ENCODE assay signal across 35 cellular contexts in the genomic region with DNA sequence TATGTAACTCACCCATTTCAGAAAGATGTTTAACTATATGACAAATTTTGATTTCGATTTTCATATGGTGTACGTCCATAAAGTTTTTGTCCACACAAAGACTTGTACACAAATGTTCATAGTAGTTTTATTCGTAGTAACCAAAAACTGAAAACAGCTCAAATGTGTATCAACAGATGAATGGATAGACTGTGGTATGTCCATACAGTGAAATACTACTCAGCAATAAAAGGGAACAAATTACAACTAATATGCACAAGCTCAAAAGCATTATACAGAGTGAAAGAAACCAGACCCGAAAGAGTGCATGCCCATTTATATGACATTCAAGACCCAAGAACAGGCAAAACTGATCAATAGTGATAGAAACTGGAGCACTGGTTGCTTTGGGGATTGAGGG.
"Had no signal": no experiment of that assay in that cellular context is flagged by ENCODE, and none has a peak within 500 bp of the region (broad histone marks: within the 10 kb centered on the region; RNA-seq: fewer than 3 reads in every experiment).

No MANE protein-coding gene starts in this region.

- H3K4me1 ChIP-seq: adrenal gland, body of pancreas, breast epithelium had no signal

- ATAC-seq: activated CD8-positive, alpha-beta memory T cell treated with anti-CD3 and anti-CD28 coated beads, Interleukin-2, amount 10 ng/mL, durations not matched to agents 7 days and 5 days; activated CD8-positive, alpha-beta T cell treated with anti-CD3 and anti-CD28 coated beads, Interleukin-2, amount 10 ng/mL, durations not matched to agents 7 days and 5 days; activated naive CD4-positive, alpha-beta T cell treated with anti-CD3 and anti-CD28 coated beads, Interleukin-2, amount 50 U/mL, for 72 hours; body of pancreas had no signal

- FAIRE-seq: TTC549 had no signal

- H3K9me3 Mint-ChIP-seq: activated CD4-positive, alpha-beta T cell treated with anti-CD3 and anti-CD28 coated beads, Interleukin-2, amount 10 ng/mL, durations not matched to agents 24 days and 14 days; T-helper 1 cell treated with Interleukin-12 subunit alpha and Interleukin-12 subunit beta and Interleukin-4 antibody, amounts not matched to agents 30 μg/mL and 1 μg/mL, for 36 hours; T-helper 2 cell treated with Interferon-gamma antibody and Interleukin-4, amounts not matched to agents 5 μg/mL and 100 μg/mL, for 36 hours had no signal

- H3K27ac Mint-ChIP-seq: activated B cell treated with CpG ODN at 0.5 μM for 24 hours; activated CD4-positive, alpha-beta memory T cell treated with anti-CD3 and anti-CD28 coated beads for 36 hours; activated CD4-positive, alpha-beta T cell treated with anti-CD3 and anti-CD28 coated beads, Interleukin-2, amount 10 ng/mL, durations not matched to agents 24 days and 14 days; activated CD8-positive, alpha-beta memory T cell treated with anti-CD3 and anti-CD28 coated beads, Interleukin-2, amount 10 ng/mL, durations not matched to agents 7 days and 5 days; activated CD8-positive, alpha-beta T cell treated with anti-CD3 and anti-CD28 coated beads, Interleukin-2, amount 10 ng/mL, durations not matched to agents 7 days and 5 days; activated naive CD4-positive, alpha-beta T cell treated with anti-CD3 and anti-CD28 coated beads for 36 hours; activated naive CD4-positive, alpha-beta T cell treated with anti-CD3 and anti-CD28 coated beads, Interleukin-2, amount 50 U/mL, for 72 hours; activated naive CD8-positive, alpha-beta T cell treated with anti-CD3 and anti-CD28 coated beads for 36 hours; activated T-cell treated with anti-CD3 and anti-CD28 coated beads, Interleukin-2, amount 50 U/mL, for 24 hours; activated T-helper 2 cell treated with anti-CD3 and anti-CD28 coated beads, Interferon-gamma antibody, Interleukin-2, Interleukin-4, amounts not matched to agents 10 μg/mL and 5 μg/mL and 100 μg/mL, durations not matched to agents 14 hours and 24 hours and 36 hours; T-helper 1 cell treated with Interleukin-12 subunit alpha and Interleukin-12 subunit beta and Interleukin-4 antibody, amounts not matched to agents 30 μg/mL and 1 μg/mL, for 36 hours; T-helper 2 cell treated with Interferon-gamma antibody and Interleukin-4, amounts not matched to agents 5 μg/mL and 100 μg/mL, for 36 hours had no signal

- H3K4me3 Mint-ChIP-seq: activated B cell treated with CpG ODN at 0.5 μM for 24 hours; activated CD4-positive, alpha-beta memory T cell treated with anti-CD3 and anti-CD28 coated beads for 36 hours; activated CD4-positive, alpha-beta T cell treated with anti-CD3 and anti-CD28 coated beads, Interleukin-2, amount 10 ng/mL, durations not matched to agents 24 days and 14 days; activated CD8-positive, alpha-beta memory T cell treated with anti-CD3 and anti-CD28 coated beads, Interleukin-2, amount 10 ng/mL, durations not matched to agents 7 days and 5 days; activated CD8-positive, alpha-beta T cell treated with anti-CD3 and anti-CD28 coated beads, Interleukin-2, amount 10 ng/mL, durations not matched to agents 7 days and 5 days; activated naive CD4-positive, alpha-beta T cell treated with anti-CD3 and anti-CD28 coated beads for 36 hours; activated naive CD8-positive, alpha-beta T cell treated with anti-CD3 and anti-CD28 coated beads for 36 hours; activated T-cell treated with anti-CD3 and anti-CD28 coated beads, Interleukin-2, amount 50 U/mL, for 24 hours; T-helper 1 cell treated with Interleukin-12 subunit alpha and Interleukin-12 subunit beta and Interleukin-4 antibody, amounts not matched to agents 30 μg/mL and 1 μg/mL, for 36 hours; T-helper 2 cell treated with Interferon-gamma antibody and Interleukin-4, amounts not matched to agents 5 μg/mL and 100 μg/mL, for 36 hours had no signal

- H3K36me3 Mint-ChIP-seq: activated CD4-positive, alpha-beta memory T cell treated with anti-CD3 and anti-CD28 coated beads for 36 hours; activated CD8-positive, alpha-beta memory T cell treated with anti-CD3 and anti-CD28 coated beads, Interleukin-2, amount 10 ng/mL, durations not matched to agents 7 days and 5 days; activated naive CD4-positive, alpha-beta T cell treated with anti-CD3 and anti-CD28 coated beads, Interleukin-2, amount 50 U/mL, for 72 hours; activated naive CD8-positive, alpha-beta T cell treated with anti-CD3 and anti-CD28 coated beads for 36 hours had no signal

- H3K9me3 ChIP-seq: adrenal gland, body of pancreas had no signal

- H3K27me3 Mint-ChIP-seq: activated B cell treated with CpG ODN at 0.5 μM for 24 hours; activated CD4-positive, alpha-beta memory T cell treated with anti-CD3 and anti-CD28 coated beads for 36 hours; activated CD4-positive, alpha-beta T cell treated with anti-CD3 and anti-CD28 coated beads, Interleukin-2, amount 10 ng/mL, durations not matched to agents 24 days and 14 days; activated CD8-positive, alpha-beta memory T cell treated with anti-CD3 and anti-CD28 coated beads, Interleukin-2, amount 10 ng/mL, durations not matched to agents 7 days and 5 days; activated naive CD8-positive, alpha-beta T cell treated with anti-CD3 and anti-CD28 coated beads for 36 hours; activated T-cell treated with anti-CD3 and anti-CD28 coated beads, Interleukin-2, amount 50 U/mL, for 24 hours had no signal

- H3K4me3 ChIP-seq: adrenal gland, body of pancreas, breast epithelium had no signal

- H3K36me3 ChIP-seq: adrenal gland, brain microvascular endothelial cell, breast epithelium had no signal

- DNase-seq: activated B cell treated with CpG ODN at 0.5 μM for 24 hours; activated CD4-positive, alpha-beta memory T cell treated with anti-CD3 and anti-CD28 coated beads for 36 hours; activated CD4-positive, alpha-beta T cell treated with anti-CD3 and anti-CD28 coated beads for 4 hours; activated CD4-positive, alpha-beta T cell treated with anti-CD3 and anti-CD28 coated beads, Interleukin-2, amount 10 ng/mL, durations not matched to agents 24 days and 14 days; activated CD4-positive, alpha-beta T cell treated with anti-CD3 and anti-CD28 coated beads, Interleukin-2, amount 50 U/mL, for 1 hour; activated CD4-positive, alpha-beta T cell treated with anti-CD3 and anti-CD28 coated beads, Interleukin-2, amount 50 U/mL, for 4 hours; activated CD4-positive, CD25-positive, alpha-beta regulatory T cell treated with anti-CD3 and anti-CD28 coated beads, Interleukin-2, amount 50 U/mL, for 72 hours; activated CD8-positive, alpha-beta memory T cell treated with anti-CD3 and anti-CD28 coated beads for 24 hours; activated CD8-positive, alpha-beta memory T cell treated with anti-CD3 and anti-CD28 coated beads, Interleukin-2, amount 10 ng/mL, durations not matched to agents 7 days and 5 days; activated CD8-positive, alpha-beta memory T cell treated with anti-CD3 and anti-CD28 coated beads, Interleukin-2, amount 50 U/mL, for 48 hours; activated CD8-positive, alpha-beta T cell treated with anti-CD3 and anti-CD28 coated beads, Interleukin-2, amount 10 ng/mL, durations not matched to agents 7 days and 5 days; activated effector memory CD4-positive, alpha-beta T cell treated with Interleukin-2 at 50 U/mL for 16 hours; activated gamma-delta T cell treated with Interleukin-2 at 50 U/mL for 16 hours; activated naive CD4-positive, alpha-beta T cell; activated naive CD4-positive, alpha-beta T cell treated with anti-CD3 and anti-CD28 coated beads for 36 hours; activated naive CD4-positive, alpha-beta T cell treated with anti-CD3 and anti-CD28 coated beads, Interleukin-2, amount 50 U/mL, for 16 hours; activated naive CD8-positive, alpha-beta T cell treated with anti-CD3 and anti-CD28 coated beads for 36 hours; activated T-cell treated with anti-CD3 and anti-CD28 coated beads, Interleukin-2, amount 50 U/mL, for 24 hours; activated T-cell treated with anti-CD3 and anti-CD28 coated beads, Interleukin-2, amount 50 U/mL, for 48 hours; adrenal gland; amniotic stem cell; aorta; body of pancreas; brain microvascular endothelial cell; central memory CD4-positive, alpha-beta T cell; T-helper 1 cell; T-helper 2 cell; T-helper 9 cell had no signal

- H3K4me1 Mint-ChIP-seq: activated B cell treated with CpG ODN at 0.5 μM for 24 hours; activated CD4-positive, alpha-beta T cell treated with anti-CD3 and anti-CD28 coated beads, Interleukin-2, amount 10 ng/mL, durations not matched to agents 24 days and 14 days; activated CD8-positive, alpha-beta memory T cell treated with anti-CD3 and anti-CD28 coated beads, Interleukin-2, amount 10 ng/mL, durations not matched to agents 7 days and 5 days; activated naive CD8-positive, alpha-beta T cell treated with anti-CD3 and anti-CD28 coated beads for 36 hours had no signal

- H3K27me3 ChIP-seq: adrenal gland, body of pancreas, brain microvascular endothelial cell, breast epithelium had no signal

- H3K27ac ChIP-seq: adrenal gland, body of pancreas, brain microvascular endothelial cell, breast epithelium, VCaP had no signal
